Comparison of ENCODE assay signal across 14 cellular contexts in genomic region chr9:22210262-22210661, GRCh38.
A peak's percentile ranks its signal among the peaks of the same experiment; 100 is the strongest.
DNase-seq lines count a peak whose midpoint lies in the region; ATAC-seq and TF ChIP-seq lines count a peak whose summit lies in the region.
"Had no signal": no experiment of that assay in that cellular context is flagged by ENCODE, and none has a peak within 500 bp of the region (broad histone marks: within the 10 kb centered on the region; RNA-seq: fewer than 3 reads in every experiment).

No MANE protein-coding gene starts in this region.

- no peak overlapping the region for H3K4me3 ChIP-seq in choroid plexus epithelial cell (ENCODE audit: low read depth, low read length)
- no peak overlapping the region for H3K4me3 ChIP-seq in CD8-positive, alpha-beta memory T cell (ENCODE audit: low read length)
- H3K4me3 ChIP-seq: uterus had no signal

- no peak for TF ChIP-seq CTCF in choroid plexus epithelial cell (conservative IDR thresholded peaks at IDR 0.05; ENCODE audit: low read depth, low read length)

- no peak overlapping the region for H3K27ac ChIP-seq in CD8-positive, alpha-beta memory T cell (ENCODE audit: low read depth, low read length)
- H3K27ac ChIP-seq: uterus had no signal

- POLR2A ChIA-PET in activated CD4-positive, alpha-beta T cell treated with anti-CD3 and anti-CD28 coated beads for 36 hours (lab: Charles Lee): no interaction called here
- POLR2A ChIA-PET in activated CD4-positive, alpha-beta T cell treated with anti-CD3 and anti-CD28 coated beads, Interleukin-2, amount 10 ng/mL, durations not matched to agents 7 days and 5 days (lab: Charles Lee): no interaction called here
- POLR2A ChIA-PET in CD8-positive, alpha-beta memory T cell (lab: Charles Lee): no interaction called here

- peak; percentile 52 for ATAC-seq in activated CD4-positive, alpha-beta T cell treated with anti-CD3 and anti-CD28 coated beads for 36 hours
- ATAC-seq: activated CD8-positive, alpha-beta memory T cell treated with anti-CD3 and anti-CD28 coated beads, Interleukin-2, amount 10 ng/mL, durations not matched to agents 7 days and 5 days had no signal

- peak; percentile 29 for DNase-seq in activated CD4-positive, alpha-beta T cell treated with anti-CD3 and anti-CD28 coated beads for 36 hours
- no peak for DNase-seq in activated CD4-positive, alpha-beta T cell treated with anti-CD3 and anti-CD28 coated beads, Interleukin-2, amount 10 ng/mL, durations not matched to agents 7 days and 5 days
- DNase-seq in MV-4-11 (lab: John Stamatoyannopoulos, UW) (peak; percentile 47), choroid plexus epithelial cell (ENCODE audit: low read depth) (peak; percentile 19), renal cortical epithelial cell (ENCODE audit: low read depth) (peak; percentile 67), HuH-7.5 (ENCODE audit: low spot score) (no peak)
- no peak for DNase-seq in activated CD8-positive, alpha-beta memory T cell treated with anti-CD3 and anti-CD28 coated beads, Interleukin-2, amount 50 U/mL, for 4 hours
- DNase-seq in CD8-positive, alpha-beta memory T cell: no peak
- DNase-seq: activated CD8-positive, alpha-beta memory T cell treated with anti-CD3 and anti-CD28 coated beads, Interleukin-2, amount 10 ng/mL, durations not matched to agents 7 days and 5 days; DMS153; immature natural killer cell; NCI-H2227 treated with DMSO at 0.1 percent for 48 hours; uterus had no signal

- H3K36me3 ChIP-seq in CD8-positive, alpha-beta memory T cell (ENCODE audit: insufficient read depth, low read length): no peaks in the 10 kb centered on the region
- H3K36me3 ChIP-seq: uterus had no signal

- H3K27me3 ChIP-seq in CD8-positive, alpha-beta memory T cell (ENCODE audit: insufficient read depth, low read length, poor library complexity, severe bottlenecking): no peaks in the 10 kb centered on the region
- H3K27me3 ChIP-seq: uterus had no signal

- peaks cover 7% of the 10 kb centered on the region for H3K4me1 ChIP-seq in CD8-positive, alpha-beta memory T cell (ENCODE audit: insufficient read depth, low read length)
- H3K4me1 ChIP-seq: uterus had no signal

- peaks cover 5% of the 10 kb centered on the region for H3K27me3 Mint-ChIP-seq in activated CD4-positive, alpha-beta T cell treated with anti-CD3 and anti-CD28 coated beads for 36 hours
- H3K27me3 Mint-ChIP-seq in activated CD4-positive, alpha-beta T cell treated with anti-CD3 and anti-CD28 coated beads, Interleukin-2, amount 10 ng/mL, durations not matched to agents 7 days and 5 days: peaks cover 9% of the 10 kb centered on the region
- H3K27me3 Mint-ChIP-seq in CD8-positive, alpha-beta memory T cell: no peaks in the 10 kb centered on the region
- H3K27me3 Mint-ChIP-seq: progenitor cell of endocrine pancreas had no signal

- H3K4me3 Mint-ChIP-seq in activated CD4-positive, alpha-beta T cell treated with anti-CD3 and anti-CD28 coated beads for 36 hours: no peak overlapping the region
- no peak overlapping the region for H3K4me3 Mint-ChIP-seq in activated CD4-positive, alpha-beta T cell treated with anti-CD3 and anti-CD28 coated beads, Interleukin-2, amount 10 ng/mL, durations not matched to agents 7 days and 5 days
- no peak overlapping the region for H3K4me3 Mint-ChIP-seq in CD8-positive, alpha-beta memory T cell
- H3K4me3 Mint-ChIP-seq: activated CD8-positive, alpha-beta memory T cell treated with anti-CD3 and anti-CD28 coated beads, Interleukin-2, amount 10 ng/mL, durations not matched to agents 7 days and 5 days; immature natural killer cell had no signal

- no peaks in the 10 kb centered on the region for H3K9me3 ChIP-seq in CD8-positive, alpha-beta memory T cell (ENCODE audit: low read length)
- H3K9me3 ChIP-seq: uterus had no signal

- CTCF ChIA-PET in activated CD4-positive, alpha-beta T cell treated with anti-CD3 and anti-CD28 coated beads for 36 hours (lab: Charles Lee): no interaction called here
- CTCF ChIA-PET in activated CD4-positive, alpha-beta T cell treated with anti-CD3 and anti-CD28 coated beads, Interleukin-2, amount 10 ng/mL, durations not matched to agents 7 days and 5 days (lab: Charles Lee): no interaction called here
- CTCF ChIA-PET in CD8-positive, alpha-beta memory T cell (lab: Charles Lee): no interaction called here

- H3K27ac Mint-ChIP-seq in activated CD4-positive, alpha-beta T cell treated with anti-CD3 and anti-CD28 coated beads for 36 hours: no peak overlapping the region
- no peak overlapping the region for H3K27ac Mint-ChIP-seq in activated CD4-positive, alpha-beta T cell treated with anti-CD3 and anti-CD28 coated beads, Interleukin-2, amount 10 ng/mL, durations not matched to agents 7 days and 5 days
- no peak overlapping the region for H3K27ac Mint-ChIP-seq in CD8-positive, alpha-beta memory T cell
- H3K27ac Mint-ChIP-seq: activated CD8-positive, alpha-beta memory T cell treated with anti-CD3 and anti-CD28 coated beads, Interleukin-2, amount 10 ng/mL, durations not matched to agents 7 days and 5 days; immature natural killer cell; progenitor cell of endocrine pancreas had no signal

- intact Hi-C loops in activated CD4-positive, alpha-beta T cell treated with anti-CD3 and anti-CD28 coated beads for 36 hours (cut with DNase I, micrococcal nuclease): loop anchor here in 1 of 2 experiments (1.0 kb wide), 1 partner anchor 158 kb away; no protein-coding TSS in a partner anchor

- peaks cover 36% of the 10 kb centered on the region for H3K4me1 Mint-ChIP-seq in activated CD4-positive, alpha-beta T cell treated with anti-CD3 and anti-CD28 coated beads for 36 hours
- H3K4me1 Mint-ChIP-seq in activated CD4-positive, alpha-beta T cell treated with anti-CD3 and anti-CD28 coated beads, Interleukin-2, amount 10 ng/mL, durations not matched to agents 7 days and 5 days: peaks cover 13% of the 10 kb centered on the region
- peaks cover 10 to 16% (median 12%) of the 10 kb centered on the region in 3 donors for H3K4me1 Mint-ChIP-seq in CD8-positive, alpha-beta memory T cell

- H3K9me3 Mint-ChIP-seq in activated CD4-positive, alpha-beta T cell treated with anti-CD3 and anti-CD28 coated beads for 36 hours (ENCODE audit: low read depth): no peaks in the 10 kb centered on the region
- no peaks in the 10 kb centered on the region for H3K9me3 Mint-ChIP-seq in activated CD4-positive, alpha-beta T cell treated with anti-CD3 and anti-CD28 coated beads, Interleukin-2, amount 10 ng/mL, durations not matched to agents 7 days and 5 days
- no peaks in the 10 kb centered on the region for H3K9me3 Mint-ChIP-seq in CD8-positive, alpha-beta memory T cell

- H3K36me3 Mint-ChIP-seq in activated CD4-positive, alpha-beta T cell treated with anti-CD3 and anti-CD28 coated beads for 36 hours (ENCODE audit: low read depth): no peaks in the 10 kb centered on the region
- no peaks in the 10 kb centered on the region for H3K36me3 Mint-ChIP-seq in activated CD4-positive, alpha-beta T cell treated with anti-CD3 and anti-CD28 coated beads, Interleukin-2, amount 10 ng/mL, durations not matched to agents 7 days and 5 days (ENCODE audit: low read depth)
- H3K36me3 Mint-ChIP-seq in CD8-positive, alpha-beta memory T cell: no peaks in the 10 kb centered on the region
- H3K36me3 Mint-ChIP-seq: immature natural killer cell had no signal

Comparison
In these comparisons a context has a peak if more than half of its experiments do, and no peak if none do; other contexts are left out.
1. DNase-seq: peak in activated CD4-positive, alpha-beta T cell treated with anti-CD3 and anti-CD28 coated beads for 36 hours (single experiment), MV-4-11 (single experiment), choroid plexus epithelial cell (single experiment) and renal cortical epithelial cell (single experiment); none in activated CD4-positive, alpha-beta T cell treated with anti-CD3 and anti-CD28 coated beads, Interleukin-2, amount 10 ng/mL, durations not matched to agents 7 days and 5 days (single experiment), activated CD8-positive, alpha-beta memory T cell treated with anti-CD3 and anti-CD28 coated beads, Interleukin-2, amount 50 U/mL, for 4 hours (single experiment), HuH-7.5 (single experiment) and CD8-positive, alpha-beta memory T cell (0 of 5).